25 cellular contexts compared by ENCODE assay signal in the genomic region with DNA sequence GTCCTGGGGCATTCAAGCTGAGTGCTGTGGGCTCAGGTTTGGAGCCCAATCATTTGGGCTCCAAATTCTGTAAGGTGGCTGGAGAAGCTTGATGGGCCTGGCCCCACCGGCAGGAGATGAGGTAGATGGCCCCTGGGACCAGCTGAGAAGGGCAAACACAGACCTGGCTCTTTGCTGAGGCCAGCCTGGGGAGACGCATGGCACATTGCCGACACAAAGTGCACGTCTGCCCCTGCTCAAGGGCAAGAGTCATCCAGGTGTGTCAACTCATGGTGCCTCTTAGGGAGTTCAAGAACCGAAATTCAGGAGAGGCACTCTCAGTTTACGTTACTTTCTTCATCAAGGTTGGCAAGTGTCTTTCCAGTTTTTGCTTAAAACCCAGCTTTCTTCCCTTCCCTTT.
"Had no signal": no experiment of that assay in that cellular context is flagged by ENCODE, and none has a peak within 500 bp of the region (broad histone marks: within the 10 kb centered on the region; RNA-seq: fewer than 3 reads in every experiment).

No MANE protein-coding gene starts in this region.

- ATAC-seq: esophagus mucosa; gastrocnemius medialis; naive thymus-derived CD4-positive, alpha-beta T cell; right cardiac atrium; stimulated activated memory B cell treated with anti-CD40 and anti-IgM and Interleukin-4, amounts not matched to agents 10 μg/mL and 1 μg/mL and 100 μg/mL, for 72 hours; stimulated activated naive CD8-positive, alpha-beta T cell treated with anti-CD3 and anti-CD28 coated beads, Interleukin-15, Interleukin-2, amounts not matched to agents 100 U/mL and 50 U/mL, for 24 hours had no signal

- H3K9me3 ChIP-seq: gastrocnemius medialis, prostate gland, spleen had no signal

- H3K36me3 ChIP-seq: gastrocnemius medialis, neural progenitor cell, prostate gland, spleen had no signal

- H3K9ac ChIP-seq: neural progenitor cell had no signal

- DNase-seq: cerebellar nuclear complex; cortex of kidney; dorsolateral prefrontal cortex; effector CD4-positive, alpha-beta T cell; endodermal cell; foreskin fibroblast; gastrocnemius medialis; head of caudate nucleus; mesendoderm; midbrain; naive thymus-derived CD4-positive, alpha-beta T cell; nucleus accumbens; right cardiac atrium; spleen; stimulated activated CD4-positive, alpha-beta T cell treated with anti-CD3 and anti-CD28 coated beads, Interleukin-4, amount 100 ng/mL, for 4 hours; stimulated activated naive CD8-positive, alpha-beta T cell treated with anti-CD3 and anti-CD28 coated beads, Interleukin-15, Interleukin-2, amounts not matched to agents 100 U/mL and 50 U/mL, for 24 hours; trophoblast cell had no signal

- H3K27me3 ChIP-seq: neural progenitor cell, spleen had no signal

- H3K4me3 ChIP-seq: dorsolateral prefrontal cortex, gastrocnemius medialis, neural progenitor cell, prostate gland, skin epidermis, spleen had no signal

- FAIRE-seq: keratinocyte, urothelium cell line had no signal

- H3K27ac ChIP-seq: dorsolateral prefrontal cortex, epithelial cell of prostate, gastrocnemius medialis, neural progenitor cell, prostate gland, skin epidermis, spleen had no signal

- H3K4me1 ChIP-seq: prostate gland had no signal

- H2AFZ ChIP-seq: neural progenitor cell had no signal

- H3K4me2 ChIP-seq: neural progenitor cell had no signal
